Comparison of ENCODE assay signal across 8 cellular contexts in the genomic region with DNA sequence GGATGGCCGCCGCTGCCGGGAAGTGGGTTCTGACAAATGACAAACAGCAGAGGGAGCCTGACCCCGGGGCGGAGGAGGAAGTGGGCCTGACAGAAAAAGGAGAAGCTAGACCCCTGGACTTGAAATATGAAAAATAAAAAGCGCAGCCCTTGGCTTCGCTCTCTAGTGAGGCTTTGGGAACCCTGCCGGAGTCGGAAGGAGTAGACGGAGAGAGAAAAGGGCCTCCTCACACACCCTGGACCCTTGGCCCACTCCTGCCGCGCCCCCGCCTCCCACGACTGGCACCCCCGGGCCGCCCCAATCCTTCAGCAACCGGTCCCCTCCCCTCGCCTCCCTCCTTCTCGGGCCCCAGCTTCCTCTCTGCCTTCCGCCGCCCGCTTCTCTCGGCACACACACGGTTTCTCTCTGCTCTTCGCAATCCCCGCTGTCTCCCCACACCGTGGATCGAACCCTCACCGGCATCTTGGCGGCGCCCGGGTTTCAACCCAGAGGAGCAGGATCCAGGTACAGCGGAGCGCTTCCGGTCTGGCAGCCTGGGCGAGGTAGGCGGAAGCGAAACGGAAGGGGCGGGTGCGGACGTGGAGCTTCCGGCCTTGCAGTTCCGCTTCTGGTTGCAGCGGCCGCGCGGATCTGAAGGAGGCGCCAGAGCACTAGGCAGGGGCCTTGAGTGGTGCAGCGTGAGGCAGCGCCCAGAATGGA.
DNase-seq lines count a peak whose midpoint lies in the region; ATAC-seq lines count a peak whose summit lies in the region.

A gene (minus strand): TSS at position 539 of the 699 bp plus-strand sequence. CDS start 77 bp downstream, at position 462.

- peak; percentile 90 to 91 for DNase-seq in AML-193 (lab: John Stamatoyannopoulos, UW)
- peak; percentile 50 to 94 for DNase-seq in NCI-H446 (lab: John Stamatoyannopoulos, UW)
- DNase-seq in cerebellar cortex (ENCODE audit: low spot score) = peak; percentile 96
- DNase-seq in islet precursor cell = peak; percentile 99
- peak; percentile 92 to 94 (median 92) for DNase-seq in stimulated activated CD4-positive, alpha-beta T cell treated with anti-CD3 and anti-CD28 coated beads, Interleukin-12 subunit alpha, Interleukin-12 subunit beta, amount 100 ng/mL, for 48 hours (ENCODE audit: low read depth in 2 of 3, low spot score in 1 of 3)

- ATAC-seq in GM19035 (IDR thresholded peaks at IDR 0.05; ENCODE audit: unreplicated experiment) (peak; percentile 96), HG03354 (IDR thresholded peaks at IDR 0.05; ENCODE audit: poor library complexity, severe bottlenecking, unreplicated experiment) (peak; percentile 93)
- peak; percentile 98 to 99 for ATAC-seq in activated CD4-positive, CD25-positive, alpha-beta regulatory T cell treated with anti-CD3 and anti-CD28 coated beads, Interleukin-2, amount 50 U/mL, for 24 hours

Comparison
In these comparisons a context has a peak if more than half of its experiments do, and no peak if none do; other contexts are left out.
1. Peak in every context shown above with its lines: DNase-seq and ATAC-seq.